Comparison of ENCODE assay signal across 8 cellular contexts in the genomic region with DNA sequence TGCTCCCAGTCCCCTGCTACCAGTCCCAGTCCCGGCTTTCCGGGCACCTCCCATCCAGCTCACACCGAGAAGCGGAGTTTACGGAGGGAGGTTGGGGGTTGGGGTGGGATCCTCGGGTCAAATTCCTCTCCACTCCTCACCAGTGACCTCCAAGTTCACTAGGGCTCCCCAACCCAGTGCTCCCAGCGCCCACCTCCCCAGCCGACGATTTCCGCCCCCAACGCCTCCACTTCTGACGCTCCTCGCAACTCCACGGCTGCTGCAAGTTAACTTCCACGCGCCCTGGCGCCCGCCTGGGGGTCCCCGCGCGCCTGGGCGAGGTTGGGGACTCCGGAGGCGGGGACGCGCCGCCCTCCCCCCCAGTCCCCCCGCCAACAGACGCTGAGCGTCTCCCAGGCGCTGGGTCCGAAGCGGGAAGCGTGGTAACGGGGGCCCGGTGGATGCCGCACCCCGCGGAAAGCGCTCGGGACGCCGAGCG. TPM values are rescaled to one million over a fixed set of nuclear protein-coding genes. Genes with fewer than 3 reads are reported as not detected.
DNase-seq lines count a peak whose midpoint lies in the region; ATAC-seq and TF ChIP-seq lines count a peak whose summit lies in the region.

No MANE protein-coding gene starts in this region.

- H3K4me3 ChIP-seq in BJ (ENCODE audit: low read depth, low read length): peak overlapping the region; percentile 90
- peak overlapping the region; percentile 78 for H3K4me3 ChIP-seq in NB4 (ENCODE audit: low read depth, low read length)

- peak; percentile 13 for ATAC-seq in GM21717 (IDR thresholded peaks at IDR 0.05; ENCODE audit: unreplicated experiment)

- DNase-seq in BJ (ENCODE audit: low read depth): no peak
- DNase-seq in NB4 (ENCODE audit: low read depth): peak; percentile 38
- peak; percentile 52 for DNase-seq in activated naive CD4-positive, alpha-beta T cell treated with Interleukin-2 at 50 U/mL for 16 hours
- DNase-seq in cardiac septum (ENCODE audit: low spot score): peak; percentile 78
- peak; percentile 12 for DNase-seq in progenitor cell of endocrine pancreas (ENCODE audit: low spot score, unreplicated experiment)
- DNase-seq in amniotic stem cell (lab: John Stamatoyannopoulos, UW): no peak
- no peak for DNase-seq in DMS153 treated with DMSO at 0.1 percent for 48 hours (lab: John Stamatoyannopoulos, UW; ENCODE audit: unreplicated experiment)

- intact Hi-C loops in cardiac septum (cut with DNase I): loop anchor here (5.0 kb wide), 1 partner anchor 42 kb away; no protein-coding TSS in a partner anchor

- H3K27ac Mint-ChIP-seq in progenitor cell of endocrine pancreas: peak overlapping the region; percentile 16

- H3K4me1 Mint-ChIP-seq in progenitor cell of endocrine pancreas (ENCODE audit: low read depth): no peaks in the 10 kb centered on the region

- H3K36me3 ChIP-seq in BJ (ENCODE audit: control insufficient read depth, insufficient read depth, low read length): no peaks in the 10 kb centered on the region

- H3K27me3 Mint-ChIP-seq in progenitor cell of endocrine pancreas: peaks cover 9% of the 10 kb centered on the region

- H3K27me3 ChIP-seq in BJ (ENCODE audit: control insufficient read depth, insufficient read depth, low read length): peaks cover 7% of the 10 kb centered on the region

- TF ChIP-seq CTCF in BJ (IDR thresholded peaks at IDR 0.05; ENCODE audit: insufficient read depth, low read depth, low read length) (no peak), NB4 (IDR thresholded peaks at IDR 0.05; ENCODE audit: low read depth, low read length) (no peak), progenitor cell of endocrine pancreas (IDR thresholded peaks at IDR 0.05; ENCODE audit: unreplicated experiment) (no peak)

- CTCF ChIA-PET in BJ (lab: Yijun Ruan, JAX): interaction anchor here (0.6 kb wide), 1 partner anchor 38 kb away, joined by 3 read pairs; no protein-coding TSS in a partner anchor

- H3K9me3 Mint-ChIP-seq in progenitor cell of endocrine pancreas (ENCODE audit: low read depth): no peaks in the 10 kb centered on the region

- peak overlapping the region; percentile 79 for H3K4me3 Mint-ChIP-seq in progenitor cell of endocrine pancreas (ENCODE audit: low read depth)

- POLR2A ChIA-PET in BJ (lab: Charles Lee): no interaction called here

- no peaks in the 10 kb centered on the region for H3K36me3 Mint-ChIP-seq in progenitor cell of endocrine pancreas (ENCODE audit: insufficient read depth)

- TF ChIP-seq POLR2A in NB4 (IDR thresholded peaks at IDR 0.05; ENCODE audit: extremely low read depth, insufficient read length): no peak

RNA-seq across cellular contexts. Expression of a gene that starts 0.5 kb away (rescaled TPM):
- 48.1 and 84.9 TPM in 2 replicates for polyA plus RNA-seq in BJ (2011; rRNA removed)
- 37.2 and 65.2 TPM in 2 replicates for polyA minus RNA-seq in BJ (2011; rRNA and poly(A)+ RNA removed)
- total RNA-seq in cardiac septum: 22.0 TPM
- 16.6 and 19.1 TPM in 2 replicates for total RNA-seq in progenitor cell of endocrine pancreas

RNA-seq across cellular contexts. Expression of a gene that starts 28.4 kb away (rescaled TPM):
- not detected in 2 replicates for polyA plus RNA-seq in BJ (2011; rRNA removed)
- polyA minus RNA-seq in BJ (2011; rRNA and poly(A)+ RNA removed): not detected in 2 replicates
- total RNA-seq in cardiac septum: 0.67 TPM
- total RNA-seq in progenitor cell of endocrine pancreas: not detected in 2 replicates

RNA-seq across cellular contexts. Expression of a gene that starts 32.4 kb away (rescaled TPM):
- polyA plus RNA-seq in BJ (2011; rRNA removed): not detected in 2 replicates
- polyA minus RNA-seq in BJ (2011; rRNA and poly(A)+ RNA removed): not detected in 2 replicates
- not detected for total RNA-seq in cardiac septum
- not detected in 2 replicates for total RNA-seq in progenitor cell of endocrine pancreas

Comparison
In these comparisons a context has a peak if more than half of its experiments do, and no peak if none do; other contexts are left out.
1. DNase-seq: peak in NB4 (single experiment), activated naive CD4-positive, alpha-beta T cell treated with Interleukin-2 at 50 U/mL for 16 hours (single experiment), cardiac septum (single experiment) and progenitor cell of endocrine pancreas (single experiment); none in BJ (single experiment), amniotic stem cell (single experiment) and DMS153 treated with DMSO at 0.1 percent for 48 hours (single experiment).